ENCODE assay signal across 1 cellular context in genomic region chr12:19507823-19508222, GRCh38.
TF ChIP-seq lines count a peak whose summit lies in the region.

No MANE protein-coding gene starts in this region.

TF ChIP-seq in HepG2, 621 proteins besides CTCF, POLR2A, EP300 and RAD21 (continued from another document):
- TF ChIP-seq, protein P1, sequence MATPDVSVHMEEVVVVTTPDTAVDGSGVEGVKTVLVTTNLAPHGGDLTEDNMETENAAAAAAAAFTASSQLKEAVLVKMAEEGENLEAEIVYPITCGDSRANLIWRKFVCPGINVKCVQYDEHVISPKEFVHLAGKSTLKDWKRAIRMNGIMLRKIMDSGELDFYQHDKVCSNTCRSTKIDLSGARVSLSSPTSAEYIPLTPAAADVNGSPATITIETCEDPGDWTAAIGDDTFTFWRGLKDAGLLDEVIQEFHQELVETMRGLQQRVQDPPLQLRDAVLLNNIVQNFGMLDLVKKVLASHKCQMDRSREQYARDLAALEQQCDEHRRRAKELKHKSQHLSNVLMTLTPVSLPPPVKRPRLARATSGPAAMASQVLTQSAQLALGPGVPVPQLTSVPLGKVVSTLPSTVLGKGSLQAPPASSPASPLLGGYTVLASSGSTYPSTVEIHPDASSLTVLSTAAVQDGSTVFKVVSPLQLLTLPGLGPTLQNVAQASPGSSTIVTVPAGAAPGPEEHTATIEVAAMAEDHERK (CRISPR knock-in tag; IDR thresholded peaks at IDR 0.05; ENCODE audit: low read depth): no peak
- no peak for TF ChIP-seq TBX2 (CRISPR knock-in tag; IDR thresholded peaks at IDR 0.05; ENCODE audit: borderline replicate concordance)
- TF ChIP-seq, protein P2, sequence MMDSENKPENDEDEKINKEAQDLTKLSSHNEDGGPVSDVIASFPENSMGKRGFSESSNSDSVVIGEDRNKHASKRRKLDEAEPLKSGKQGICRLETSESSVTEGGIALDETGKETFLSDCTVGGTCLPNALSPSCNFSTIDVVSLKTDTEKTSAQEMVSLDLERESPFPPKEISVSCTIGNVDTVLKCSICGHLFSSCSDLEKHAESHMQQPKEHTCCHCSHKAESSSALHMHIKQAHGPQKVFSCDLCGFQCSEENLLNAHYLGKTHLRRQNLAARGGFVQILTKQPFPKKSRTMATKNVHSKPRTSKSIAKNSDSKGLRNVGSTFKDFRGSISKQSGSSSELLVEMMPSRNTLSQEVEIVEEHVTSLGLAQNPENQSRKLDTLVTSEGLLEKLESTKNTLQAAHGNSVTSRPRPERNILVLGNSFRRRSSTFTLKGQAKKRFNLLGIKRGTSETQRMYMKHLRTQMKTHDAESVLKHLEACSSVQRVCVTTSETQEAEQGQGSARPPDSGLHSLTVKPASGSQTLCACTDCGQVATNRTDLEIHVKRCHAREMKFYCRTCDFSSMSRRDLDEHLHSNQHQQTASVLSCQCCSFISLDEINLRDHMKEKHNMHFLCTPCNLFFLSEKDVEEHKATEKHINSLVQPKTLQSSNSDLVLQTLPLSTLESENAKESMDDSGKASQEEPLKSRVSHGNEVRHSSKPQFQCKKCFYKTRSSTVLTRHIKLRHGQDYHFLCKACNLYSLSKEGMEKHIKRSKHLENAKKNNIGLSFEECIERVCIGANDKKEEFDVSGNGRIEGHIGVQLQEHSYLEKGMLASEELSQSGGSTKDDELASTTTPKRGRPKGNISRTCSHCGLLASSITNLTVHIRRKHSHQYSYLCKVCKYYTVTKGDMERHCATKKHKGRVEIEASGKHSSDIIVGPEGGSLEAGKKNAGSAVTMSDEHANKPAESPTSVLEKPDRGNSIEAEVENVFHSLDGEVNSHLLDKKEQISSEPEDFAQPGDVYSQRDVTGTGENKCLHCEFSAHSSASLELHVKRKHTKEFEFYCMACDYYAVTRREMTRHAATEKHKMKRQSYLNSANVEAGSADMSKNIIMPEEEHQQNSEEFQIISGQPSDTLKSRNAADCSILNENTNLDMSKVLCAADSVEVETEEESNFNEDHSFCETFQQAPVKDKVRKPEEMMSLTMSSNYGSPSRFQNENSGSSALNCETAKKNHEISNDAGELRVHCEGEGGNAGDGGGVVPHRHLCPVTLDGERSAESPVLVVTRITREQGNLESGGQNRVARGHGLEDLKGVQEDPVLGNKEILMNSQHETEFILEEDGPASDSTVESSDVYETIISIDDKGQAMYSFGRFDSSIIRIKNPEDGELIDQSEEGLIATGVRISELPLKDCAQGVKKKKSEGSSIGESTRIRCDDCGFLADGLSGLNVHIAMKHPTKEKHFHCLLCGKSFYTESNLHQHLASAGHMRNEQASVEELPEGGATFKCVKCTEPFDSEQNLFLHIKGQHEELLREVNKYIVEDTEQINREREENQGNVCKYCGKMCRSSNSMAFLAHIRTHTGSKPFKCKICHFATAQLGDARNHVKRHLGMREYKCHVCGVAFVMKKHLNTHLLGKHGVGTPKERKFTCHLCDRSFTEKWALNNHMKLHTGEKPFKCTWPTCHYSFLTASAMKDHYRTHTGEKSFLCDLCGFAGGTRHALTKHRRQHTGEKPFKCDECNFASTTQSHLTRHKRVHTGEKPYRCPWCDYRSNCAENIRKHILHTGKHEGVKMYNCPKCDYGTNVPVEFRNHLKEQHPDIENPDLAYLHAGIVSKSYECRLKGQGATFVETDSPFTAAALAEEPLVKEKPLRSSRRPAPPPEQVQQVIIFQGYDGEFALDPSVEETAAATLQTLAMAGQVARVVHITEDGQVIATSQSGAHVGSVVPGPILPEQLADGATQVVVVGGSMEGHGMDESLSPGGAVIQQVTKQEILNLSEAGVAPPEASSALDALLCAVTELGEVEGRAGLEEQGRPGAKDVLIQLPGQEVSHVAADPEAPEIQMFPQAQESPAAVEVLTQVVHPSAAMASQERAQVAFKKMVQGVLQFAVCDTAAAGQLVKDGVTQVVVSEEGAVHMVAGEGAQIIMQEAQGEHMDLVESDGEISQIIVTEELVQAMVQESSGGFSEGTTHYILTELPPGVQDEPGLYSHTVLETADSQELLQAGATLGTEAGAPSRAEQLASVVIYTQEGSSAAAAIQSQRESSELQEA (CRISPR knock-in tag; IDR thresholded peaks at IDR 0.05; ENCODE audit: not compliant biosample characterization): no peak
- no peak for TF ChIP-seq MTA1 (CRISPR knock-in tag; IDR thresholded peaks at IDR 0.05; ENCODE audit: borderline replicate concordance)
- no peak for TF ChIP-seq CCAR2 (optimal IDR thresholded peaks at IDR 0.05; ENCODE audit: low read depth, low read length)
- no peak for TF ChIP-seq ZBTB49 (CRISPR knock-in tag; IDR thresholded peaks at IDR 0.05; ENCODE audit: borderline replicate concordance)
- no peak for TF ChIP-seq ZNF883 (CRISPR knock-in tag; IDR thresholded peaks at IDR 0.05; ENCODE audit: not compliant biosample characterization)
- TF ChIP-seq, protein P3, sequence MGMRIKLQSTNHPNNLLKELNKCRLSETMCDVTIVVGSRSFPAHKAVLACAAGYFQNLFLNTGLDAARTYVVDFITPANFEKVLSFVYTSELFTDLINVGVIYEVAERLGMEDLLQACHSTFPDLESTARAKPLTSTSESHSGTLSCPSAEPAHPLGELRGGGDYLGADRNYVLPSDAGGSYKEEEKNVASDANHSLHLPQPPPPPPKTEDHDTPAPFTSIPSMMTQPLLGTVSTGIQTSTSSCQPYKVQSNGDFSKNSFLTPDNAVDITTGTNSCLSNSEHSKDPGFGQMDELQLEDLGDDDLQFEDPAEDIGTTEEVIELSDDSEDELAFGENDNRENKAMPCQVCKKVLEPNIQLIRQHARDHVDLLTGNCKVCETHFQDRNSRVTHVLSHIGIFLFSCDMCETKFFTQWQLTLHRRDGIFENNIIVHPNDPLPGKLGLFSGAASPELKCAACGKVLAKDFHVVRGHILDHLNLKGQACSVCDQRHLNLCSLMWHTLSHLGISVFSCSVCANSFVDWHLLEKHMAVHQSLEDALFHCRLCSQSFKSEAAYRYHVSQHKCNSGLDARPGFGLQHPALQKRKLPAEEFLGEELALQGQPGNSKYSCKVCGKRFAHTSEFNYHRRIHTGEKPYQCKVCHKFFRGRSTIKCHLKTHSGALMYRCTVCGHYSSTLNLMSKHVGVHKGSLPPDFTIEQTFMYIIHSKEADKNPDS (CRISPR knock-in tag; IDR thresholded peaks at IDR 0.05): no peak
